1 cellular context compared by ENCODE assay signal in the genomic region with DNA sequence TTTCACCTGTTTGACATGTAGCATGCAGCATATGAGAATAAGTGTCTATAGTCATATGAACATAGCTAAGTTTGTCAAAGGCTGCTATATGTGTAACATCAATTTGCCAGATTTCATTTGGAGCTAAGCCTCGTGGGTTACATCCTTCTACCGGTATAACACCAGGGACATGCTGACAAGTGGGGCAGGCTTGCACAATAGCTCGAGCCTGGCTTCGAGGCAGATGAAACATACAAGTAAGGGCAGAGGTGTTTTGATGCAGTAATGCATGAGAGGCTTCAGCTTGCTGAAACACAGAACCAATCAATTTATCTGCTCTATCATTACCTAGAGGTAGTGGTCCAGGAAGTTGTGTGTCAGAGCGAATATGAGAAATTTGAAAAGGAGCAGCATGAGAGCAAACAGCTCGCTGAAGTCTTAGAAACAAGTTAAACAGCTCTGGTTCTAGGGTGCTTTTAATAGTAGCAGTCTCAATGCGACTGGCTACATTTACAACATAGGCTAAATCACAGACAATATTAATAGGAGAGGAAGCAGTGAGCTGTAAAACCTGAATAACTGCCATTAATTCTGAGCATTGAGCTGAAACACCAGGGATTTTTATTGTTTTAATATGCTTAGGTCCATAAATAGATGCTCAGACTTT.
TF ChIP-seq lines count a peak whose summit lies in the region.

No MANE protein-coding gene starts in this region.

TF ChIP-seq in H1, 55 proteins besides CTCF, POLR2A, EP300 and RAD21 (continued from another document):
- no peak for TF ChIP-seq TAF7 (optimal IDR thresholded peaks at IDR 0.05; ENCODE audit: borderline replicate concordance, low read depth, low read length)
- no peak for TF ChIP-seq HDAC6 (IDR thresholded peaks at IDR 0.05; ENCODE audit: low read depth, low read length)
